ENCODE assay signal across 10 cellular contexts in the genomic region with DNA sequence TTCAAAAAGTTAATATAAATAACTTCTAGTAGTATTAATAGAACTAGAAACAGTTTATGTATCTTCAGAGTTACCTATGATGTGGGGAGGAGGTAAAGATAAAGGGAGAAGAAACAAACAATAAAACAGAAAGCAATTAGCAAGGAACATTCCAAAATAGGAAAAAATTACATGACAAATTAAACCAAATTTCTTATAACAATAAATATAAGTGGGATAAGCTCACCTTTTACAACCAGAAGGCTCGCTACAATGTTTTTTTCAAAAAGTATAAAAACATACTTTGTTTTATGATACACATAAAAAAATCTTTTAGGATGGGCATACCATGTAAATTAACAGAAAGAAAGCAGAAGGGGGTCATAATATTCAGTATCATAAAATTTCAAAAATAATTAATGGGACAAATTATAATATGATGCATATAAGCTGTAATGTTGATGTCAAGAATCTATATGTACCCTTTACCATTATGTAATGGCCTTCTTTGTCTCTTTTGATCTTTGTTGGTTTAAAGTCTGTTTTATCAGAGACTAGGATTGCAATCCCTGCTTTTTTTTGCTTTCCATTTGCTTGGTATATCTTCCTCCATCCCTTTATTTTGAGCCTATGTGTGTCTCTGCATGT.
"Had no signal": no experiment of that assay in that cellular context is flagged by ENCODE, and none has a peak within 500 bp of the region (broad histone marks: within the 10 kb centered on the region; RNA-seq: fewer than 3 reads in every experiment).

No MANE protein-coding gene starts in this region.

- H3K9ac ChIP-seq: GM23248 had no signal

- H2AFZ ChIP-seq: GM23248, GM23338 had no signal

- FAIRE-seq: H1 had no signal

- H3K4me1 Mint-ChIP-seq: GM23338 had no signal

- H3K27ac Mint-ChIP-seq: GM23338, H9, HFFc6 had no signal

- H3K4me3 Mint-ChIP-seq: GM23338, H9, HFFc6 had no signal

- H3K4me2 ChIP-seq: GM23338 had no signal

- H3K9me3 ChIP-seq: HAP-1 had no signal

- H3K27ac ChIP-seq: GM23248 had no signal

- ATAC-seq: GM23338, HCT116 had no signal

- H3K4me3 ChIP-seq: GM23248, GM23338, HAP-1 had no signal

- H3K36me3 ChIP-seq: HAP-1 had no signal

- DNase-seq: GM23248, GOT3, H7, H9, HCEC 1CT had no signal

- H3K4me1 ChIP-seq: HAP-1 had no signal
